Comparison of ENCODE assay signal across 11 cellular contexts in genomic region chr7:158865462-158865922, GRCh38. TPM values are rescaled to one million over a fixed set of nuclear protein-coding genes. Genes with fewer than 3 reads are reported as not detected.
DNase-seq lines count a peak whose midpoint lies in the region; ATAC-seq lines count a peak whose summit lies in the region.
"Had no signal": no experiment of that assay in that cellular context is flagged by ENCODE, and none has a peak within 500 bp of the region (broad histone marks: within the 10 kb centered on the region; RNA-seq: fewer than 3 reads in every experiment).

No MANE protein-coding gene starts in this region.

- no peak for ATAC-seq in activated naive CD8-positive, alpha-beta T cell treated with anti-CD3 and anti-CD28 coated beads, Interleukin-2, amount 50 U/mL, for 24 hours
- ATAC-seq in HG03039 (IDR thresholded peaks at IDR 0.05; ENCODE audit: unreplicated experiment), result no peak
- no peak for ATAC-seq in GM18907 (IDR thresholded peaks at IDR 0.05; ENCODE audit: unreplicated experiment)
- ATAC-seq: body of pancreas had no signal

- H3K36me3 Mint-ChIP-seq in activated naive CD8-positive, alpha-beta T cell treated with anti-CD3 and anti-CD28 coated beads, Interleukin-2, amount 50 U/mL, for 24 hours (ENCODE audit: low read depth), result no peaks in the 10 kb centered on the region

- DNase-seq in EL (peak; percentile 13), Karpas-422 (peak; percentile 69), myocyte (ENCODE audit: low read depth) (peak; percentile 50), GM23248 (no peak), iPS-NIHi11 (ENCODE audit: low spot score) (no peak)
- DNase-seq in activated naive CD8-positive, alpha-beta T cell treated with anti-CD3 and anti-CD28 coated beads, Interleukin-2, amount 50 U/mL, for 24 hours, result no peak
- DNase-seq: body of pancreas; NK-92 treated with Interleukin-12 subunit alpha and Interleukin-12 subunit beta, amount 100 ng/mL, for 24 hours; nucleus accumbens had no signal

- H3K4me1 ChIP-seq in Karpas-422 (ENCODE audit: low read length) (peaks cover 69% of the 10 kb centered on the region), GM23248 (ENCODE audit: insufficient read depth) (no peaks in the 10 kb centered on the region)

- peaks cover 37% of the 10 kb centered on the region for H3K4me1 Mint-ChIP-seq in activated naive CD8-positive, alpha-beta T cell treated with anti-CD3 and anti-CD28 coated beads, Interleukin-2, amount 50 U/mL, for 24 hours

- H3K4me3 ChIP-seq in Karpas-422 (ENCODE audit: low read length) (no peak overlapping the region), GM23248 (no peak overlapping the region)
- H3K4me3 ChIP-seq: body of pancreas had no signal

- H3K27ac ChIP-seq in Karpas-422 (ENCODE audit: low read length), result peak overlapping the region; percentile 93
- no peak overlapping the region for H3K27ac ChIP-seq in GM23248
- H3K27ac ChIP-seq: body of pancreas had no signal

- H3K9ac ChIP-seq in Karpas-422 (ENCODE audit: low read length) (peak overlapping the region; percentile 63), GM23248 (no peak overlapping the region)

- peak overlapping the region; percentile 46 for H3K27ac Mint-ChIP-seq in activated naive CD8-positive, alpha-beta T cell treated with anti-CD3 and anti-CD28 coated beads, Interleukin-2, amount 50 U/mL, for 24 hours

- H3F3A ChIP-seq in GM23248 (ENCODE audit: insufficient read depth), result peaks cover 12% of the 10 kb centered on the region; the same call in 1 of the 2 replicates

- H3K79me2 ChIP-seq in Karpas-422 (ENCODE audit: low read length) (peaks cover 73% of the 10 kb centered on the region), GM23248 (ENCODE audit: insufficient read depth) (peaks cover 70% of the 10 kb centered on the region)

- in situ Hi-C loops in GM23248 (cut with MboI), result no loop called here

- WGBS in GM23248 (ENCODE audit: low coverage in 1 of 2, low lambda C conversion rate in 2 of 2, missing lambda C conversion rate in 2 of 2), 2 experiments, result 49 to 52% methylated on average over 7 of the region's 7 CpGs

- H3K4me3 Mint-ChIP-seq in activated naive CD8-positive, alpha-beta T cell treated with anti-CD3 and anti-CD28 coated beads, Interleukin-2, amount 50 U/mL, for 24 hours, result peak overlapping the region; percentile 46

- H3K4me2 ChIP-seq in Karpas-422 (ENCODE audit: low read depth, low read length, poor library complexity, severe bottlenecking), result peak overlapping the region; percentile 63
- no peak overlapping the region for H3K4me2 ChIP-seq in GM23248 (ENCODE audit: unreplicated experiment)

- no peaks in the 10 kb centered on the region for H3K27me3 ChIP-seq in Karpas-422 (ENCODE audit: low read length)
- H3K27me3 ChIP-seq in GM23248 (replicated peaks; ENCODE audit: insufficient read depth), result no peaks in the 10 kb centered on the region
- H3K27me3 ChIP-seq: body of pancreas had no signal

- H3K36me3 ChIP-seq in Karpas-422 (ENCODE audit: insufficient read depth, low read length) (peaks cover 3% of the 10 kb centered on the region; the same call in 1 of the 2 replicates), GM23248 (ENCODE audit: low read depth) (no peaks in the 10 kb centered on the region)

- H3K9me3 ChIP-seq in Karpas-422 (ENCODE audit: low read length) (no peaks in the 10 kb centered on the region), GM23248 (ENCODE audit: low read depth) (no peaks in the 10 kb centered on the region)
- H3K9me3 ChIP-seq: body of pancreas had no signal

- no peaks in the 10 kb centered on the region for H3K9me3 Mint-ChIP-seq in activated naive CD8-positive, alpha-beta T cell treated with anti-CD3 and anti-CD28 coated beads, Interleukin-2, amount 50 U/mL, for 24 hours

- H4K20me1 ChIP-seq in Karpas-422 (ENCODE audit: insufficient read depth, low read depth, low read length), result no peaks in the 10 kb centered on the region
- H4K20me1 ChIP-seq in GM23248 (ENCODE audit: insufficient read depth), result no peaks in the 10 kb centered on the region

- H3K9me2 ChIP-seq in Karpas-422 (replicated peaks; ENCODE audit: insufficient read depth, low read length) (no peaks in the 10 kb centered on the region), GM23248 (ENCODE audit: insufficient read depth) (no peaks in the 10 kb centered on the region)

- no peaks in the 10 kb centered on the region for H3K27me3 Mint-ChIP-seq in activated naive CD8-positive, alpha-beta T cell treated with anti-CD3 and anti-CD28 coated beads, Interleukin-2, amount 50 U/mL, for 24 hours

- H2AFZ ChIP-seq in Karpas-422 (ENCODE audit: low read length) (no peak overlapping the region), GM23248 (no peak overlapping the region)

RNA-seq across cellular contexts. Expression of gene DYNC2I1, which starts 9.1 kb away (rescaled TPM):
- total RNA-seq in Karpas-422 (2014; rRNA removed; shearing (Covaris generic); ENCODE audit: low replicate concordance), result 15.9 and 40.0 TPM in 2 replicates
- 9.2 and 9.6 TPM in 2 replicates for total RNA-seq in myocyte
- 14.1 TPM for polyA plus RNA-seq in myocyte (2012)
- 6.5 and 6.7 TPM in 2 replicates for total RNA-seq in GM23248 (2014; rRNA removed; shearing (Covaris generic))
- 17.3 and 21.6 TPM in 2 replicates for polyA plus RNA-seq in GM23248 (2016; fragmentation: Nextera tagmentation; extraction: Ambion mirVana)

RNA-seq across cellular contexts. Expression of gene ESYT2, which starts 36.2 kb away (rescaled TPM):
- total RNA-seq in Karpas-422 (2014; rRNA removed; shearing (Covaris generic); ENCODE audit: low replicate concordance), result 216 and 242 TPM in 2 replicates
- total RNA-seq in myocyte, result 115 and 137 TPM in 2 replicates
- polyA plus RNA-seq in myocyte (2012), result 44.0 TPM
- 118 and 129 TPM in 2 replicates for total RNA-seq in GM23248 (2014; rRNA removed; shearing (Covaris generic))
- 48.7 and 49.9 TPM in 2 replicates for polyA plus RNA-seq in GM23248 (2016; fragmentation: Nextera tagmentation; extraction: Ambion mirVana)

Comparison
In these comparisons a context has a peak if more than half of its experiments do, and no peak if none do; other contexts are left out.
1. DNase-seq: peak in EL (single experiment), Karpas-422 (single experiment) and myocyte (single experiment); none in activated naive CD8-positive, alpha-beta T cell treated with anti-CD3 and anti-CD28 coated beads, Interleukin-2, amount 50 U/mL, for 24 hours (single experiment), GM23248 (single experiment) and iPS-NIHi11 (single experiment).